In the genomic region with DNA sequence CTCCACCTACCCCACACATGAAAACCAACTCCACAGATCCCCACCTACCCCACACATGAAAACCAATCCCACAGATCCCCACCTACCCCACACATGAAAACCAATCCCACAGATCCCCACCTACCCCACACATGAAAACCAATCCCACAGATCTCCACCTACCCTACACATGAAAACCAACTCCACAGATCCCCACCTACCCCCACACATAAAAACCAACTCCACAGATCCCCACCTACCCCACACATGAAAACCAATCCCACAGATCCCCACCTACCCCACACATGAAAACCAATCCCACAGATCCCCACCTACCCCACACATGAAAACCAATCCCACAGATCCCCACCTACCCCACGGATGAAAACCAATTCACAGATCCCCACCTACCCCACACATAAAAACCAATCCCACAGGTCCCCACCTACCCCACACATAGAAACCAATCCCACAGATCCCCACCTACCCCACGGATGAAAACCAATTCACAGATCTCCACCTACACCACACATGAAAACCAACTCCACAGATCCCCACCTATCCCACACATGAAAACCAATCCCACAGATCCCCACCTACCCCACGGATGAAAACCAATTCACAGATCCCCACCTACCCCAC, we compare ENCODE assay signal across 14 cellular contexts. TPM values are rescaled to one million over a fixed set of nuclear protein-coding genes. Genes with fewer than 3 reads are reported as not detected.
"Had no signal": no experiment of that assay in that cellular context is flagged by ENCODE, and none has a peak within 500 bp of the region (broad histone marks: within the 10 kb centered on the region; RNA-seq: fewer than 3 reads in every experiment).

No MANE protein-coding gene starts in this region.

RNA-seq across cellular contexts. Expression of a gene that starts 19.0 kb away (rescaled TPM):
- total RNA-seq: subcutaneous adipose tissue, suprapubic skin, temporal lobe, thoracic aorta, thyroid gland, tibial nerve, transverse colon, upper lobe of right lung, ureter, urinary bladder, vagina had no signal
- polyA plus RNA-seq: urinary bladder had no signal

RNA-seq across cellular contexts. Expression of a gene that starts 50.7 kb away (rescaled TPM):
- total RNA-seq: stomach, subcutaneous adipose tissue, suprapubic skin, temporal lobe, thoracic aorta, thyroid gland, tibial nerve, transverse colon, upper lobe of left lung, upper lobe of right lung, ureter, urinary bladder, uterus, vagina had no signal
- polyA plus RNA-seq: stomach, urinary bladder had no signal
